Comparison of ENCODE assay signal across 11 cellular contexts in genomic region chr17:78143214-78144145, GRCh38. TPM values are rescaled to one million over a fixed set of nuclear protein-coding genes. Genes with fewer than 3 reads are reported as not detected.
DNase-seq lines count a peak whose midpoint lies in the region; ATAC-seq and TF ChIP-seq lines count a peak whose summit lies in the region.
"Had no signal": no experiment of that assay in that cellular context is flagged by ENCODE, and none has a peak within 500 bp of the region (broad histone marks: within the 10 kb centered on the region; RNA-seq: fewer than 3 reads in every experiment).

No MANE protein-coding gene starts in this region.

- WGBS in liver, result 87% methylated on average over 21 of the region's 21 CpGs

- H3K27ac ChIP-seq in WERI-Rb-1 (0 out of 2 replicates have a peak overlapping the region, but pooled peaks have one; percentile 3), liver (ENCODE audit: low read depth in 1 of 2, low read length in 2 of 2) (peak overlapping the region; percentile 52 to 58), subcutaneous abdominal adipose tissue (ENCODE audit: low read depth, low read length) (peak overlapping the region; percentile 86)

- H3K4me1 ChIP-seq in liver (ENCODE audit: control insufficient read depth in 4 of 4, insufficient read depth in 4 of 4, low read length in 3 of 4), result peaks cover 6 to 22% (median 15%) of the 10 kb centered on the region in 4 donors
- H3K4me1 ChIP-seq in subcutaneous abdominal adipose tissue (ENCODE audit: control insufficient read depth in 5 of 5, insufficient read depth in 5 of 5, low read length in 5 of 5), result peaks cover 17 to 63% (median 49%) of the 10 kb centered on the region in 5 donors

- H3K9me3 ChIP-seq in WERI-Rb-1 (ENCODE audit: severe bottlenecking), result no peaks in the 10 kb centered on the region
- H3K9me3 ChIP-seq in liver (ENCODE audit: control insufficient read depth in 4 of 4, low read length in 3 of 4), result no peaks in the 10 kb centered on the region
- H3K9me3 ChIP-seq in subcutaneous abdominal adipose tissue (ENCODE audit: control insufficient read depth in 5 of 5, low read length in 5 of 5), result no peaks in the 10 kb centered on the region

- H3K36me3 Mint-ChIP-seq in activated naive CD8-positive, alpha-beta T cell, result no peaks in the 10 kb centered on the region
- peaks cover 15% of the 10 kb centered on the region for H3K36me3 Mint-ChIP-seq in activated naive CD8-positive, alpha-beta T cell treated with anti-CD3 and anti-CD28 coated beads, Interleukin-2, amount 50 U/mL, for 24 hours (ENCODE audit: low read depth)

- H3K36me3 ChIP-seq in WERI-Rb-1 (no peaks in the 10 kb centered on the region), liver (ENCODE audit: control insufficient read depth in 4 of 4, insufficient read depth in 3 of 4, low read depth in 1 of 4, low read length in 3 of 4) (no peaks in the 10 kb centered on the region), subcutaneous abdominal adipose tissue (ENCODE audit: control insufficient read depth in 5 of 5, insufficient read depth in 5 of 5, low read length in 5 of 5) (peaks cover 0 to 3% (median 0%) of the 10 kb centered on the region in 5 donors)

- ATAC-seq in activated naive CD8-positive, alpha-beta T cell treated with anti-CD3 and anti-CD28 coated beads, Interleukin-2, amount 50 U/mL, for 24 hours, result no peak
- ATAC-seq in GM18505 (IDR thresholded peaks at IDR 0.05; ENCODE audit: unreplicated experiment), result no peak

- no peak for DNase-seq in activated naive CD8-positive, alpha-beta T cell treated with anti-CD3 and anti-CD28 coated beads, Interleukin-2, amount 50 U/mL, for 24 hours
- DNase-seq in WERI-Rb-1 (no peak), NCI-H1048 (lab: John Stamatoyannopoulos, UW) (no peak)
- no peak for DNase-seq in activated CD4-positive, alpha-beta T cell treated with anti-CD3 and anti-CD28 coated beads for 4 hours
- DNase-seq: islet precursor cell; NCI-H1694; stimulated activated CD4-positive, alpha-beta T cell treated with anti-CD3 and anti-CD28 coated beads, Interleukin-2, amount 100 ng/mL, for 48 hours had no signal

- H3K9me3 Mint-ChIP-seq in activated naive CD8-positive, alpha-beta T cell (ENCODE audit: low read depth), result no peaks in the 10 kb centered on the region
- H3K9me3 Mint-ChIP-seq in activated naive CD8-positive, alpha-beta T cell treated with anti-CD3 and anti-CD28 coated beads, Interleukin-2, amount 50 U/mL, for 24 hours, result no peaks in the 10 kb centered on the region

- no peak for TF ChIP-seq RAD21 in liver (IDR thresholded peaks at IDR 0.05)

- H3K4me3 ChIP-seq in WERI-Rb-1 (ENCODE audit: low read depth, low read length) (no peak overlapping the region), liver (ENCODE audit: low read depth in 1 of 3, low read length in 3 of 3) (no peak overlapping the region), subcutaneous abdominal adipose tissue (ENCODE audit: low read depth in 1 of 5, low read length in 5 of 5) (no peak overlapping the region)

- H3K27me3 Mint-ChIP-seq in activated naive CD8-positive, alpha-beta T cell, result no peaks in the 10 kb centered on the region
- no peaks in the 10 kb centered on the region for H3K27me3 Mint-ChIP-seq in activated naive CD8-positive, alpha-beta T cell treated with anti-CD3 and anti-CD28 coated beads, Interleukin-2, amount 50 U/mL, for 24 hours

- TF ChIP-seq POLR2A in GM18505 (IDR thresholded peaks at IDR 0.05; ENCODE audit: borderline replicate concordance, extremely low read depth, insufficient read depth, insufficient read length), result no peak

- H3K27me3 ChIP-seq in WERI-Rb-1 (ENCODE audit: insufficient read depth, low read depth, severe bottlenecking) (no peaks in the 10 kb centered on the region), liver (ENCODE audit: control insufficient read depth in 4 of 4, insufficient read depth in 4 of 4, low read length in 3 of 4) (no peaks in the 10 kb centered on the region), subcutaneous abdominal adipose tissue (ENCODE audit: control insufficient read depth in 5 of 5, insufficient read depth in 4 of 5, low read length in 5 of 5) (no peaks in the 10 kb centered on the region)

- H3K9ac ChIP-seq in liver (ENCODE audit: low read depth in 1 of 2, low read length in 2 of 2) (no peak overlapping the region), subcutaneous abdominal adipose tissue (ENCODE audit: low read length in 5 of 5) (peak overlapping the region in 2 of 5 donors; percentile 36 to 37)

- H3K4me3 Mint-ChIP-seq in activated naive CD8-positive, alpha-beta T cell, result no peak overlapping the region
- no peak overlapping the region for H3K4me3 Mint-ChIP-seq in activated naive CD8-positive, alpha-beta T cell treated with anti-CD3 and anti-CD28 coated beads, Interleukin-2, amount 50 U/mL, for 24 hours

- H3K27ac Mint-ChIP-seq in activated naive CD8-positive, alpha-beta T cell, result peak overlapping the region; percentile 41
- no peak overlapping the region for H3K27ac Mint-ChIP-seq in activated naive CD8-positive, alpha-beta T cell treated with anti-CD3 and anti-CD28 coated beads, Interleukin-2, amount 50 U/mL, for 24 hours

- H3K4me1 Mint-ChIP-seq in activated naive CD8-positive, alpha-beta T cell (ENCODE audit: low read depth), result peaks cover 47% of the 10 kb centered on the region
- H3K4me1 Mint-ChIP-seq in activated naive CD8-positive, alpha-beta T cell treated with anti-CD3 and anti-CD28 coated beads, Interleukin-2, amount 50 U/mL, for 24 hours, result peaks cover 56% of the 10 kb centered on the region

- TF ChIP-seq CTCF in WERI-Rb-1 (IDR thresholded peaks at IDR 0.05; ENCODE audit: low read depth, low read length) (no peak), liver (IDR thresholded peaks at IDR 0.05; ENCODE audit: low read depth, low read length, missing input control) (no peak)

TF ChIP-seq in liver, 16 proteins besides CTCF, POLR2A, EP300 and RAD21:
- TF ChIP-seq YY1 (IDR thresholded peaks at IDR 0.05), result no peak
- TF ChIP-seq NR2F2 (IDR thresholded peaks at IDR 0.05), result no peak

RNA-seq across cellular contexts. Expression of gene C17orf99, which starts 2.7 kb away (rescaled TPM):
- 10 to 100 TPM in 1 of 2 donors, not detected in 1; 98.3 TPM for total RNA-seq in liver
- polyA plus RNA-seq in liver, result not detected

RNA-seq across cellular contexts. Expression of gene TMC8, which starts 12.9 kb away (rescaled TPM):
- 10 to 100 TPM in 1 of 2 donors, 1 to 10 TPM in 1; 7.9 to 14.5 TPM for total RNA-seq in liver
- polyA plus RNA-seq in liver, result 1 to 10 TPM; 1.3 to 2.2 TPM

RNA-seq across cellular contexts. Expression of gene TMC6, which starts 14.9 kb away (rescaled TPM):
- total RNA-seq in liver, result 10 to 100 TPM; 18.3 to 61.9 TPM
- 1 to 10 TPM; 7.7 to 8.4 TPM for polyA plus RNA-seq in liver

RNA-seq across cellular contexts. Expression of gene SYNGR2, which starts 24.9 kb away (rescaled TPM):
- 10 to 100 TPM; 27.9 to 33.6 TPM for total RNA-seq in liver
- polyA plus RNA-seq in liver, result 10 to 100 TPM; 76.8 to 84.7 TPM

RNA-seq across cellular contexts. Expression of gene TK1, which starts 43.4 kb away (rescaled TPM):
- total RNA-seq in liver, result 10 to 100 TPM in 1 of 2 donors, under 1 TPM in 1; 0.84 to 97.6 TPM
- 10 to 100 TPM in 1 of 2 donors, 1 to 10 TPM in 1; 5.9 to 14.2 TPM for polyA plus RNA-seq in liver

Comparison
In these comparisons a context has a peak if more than half of its experiments do, and no peak if none do; other contexts are left out.
1. H3K27ac ChIP-seq: peak in every context shown above with its lines; median percentile 86 in subcutaneous abdominal adipose tissue; 55 in liver; 3 in WERI-Rb-1.